ENCODE assay signal across 10 cellular contexts in genomic region chr19:28594737-28595136, GRCh38.
"Had no signal": no experiment of that assay in that cellular context is flagged by ENCODE, and none has a peak within 500 bp of the region (broad histone marks: within the 10 kb centered on the region; RNA-seq: fewer than 3 reads in every experiment).

No MANE protein-coding gene starts in this region.

- H3K27ac ChIP-seq: KMS-11 had no signal

- FAIRE-seq: H1, H54, HTR-8/SVneo had no signal

- DNase-seq: H9, HCEC 1CT, HFFc6, IMR-90, KBM-7 had no signal

- H2AFZ ChIP-seq: GM23338 had no signal

- ATAC-seq: GM23338 had no signal

- H3K9ac ChIP-seq: KMS-11 had no signal

- H3K4me3 ChIP-seq: GM23338 had no signal

- H3K4me2 ChIP-seq: GM23338, KMS-11 had no signal
